Comparison of ENCODE assay signal across 8 cellular contexts in the genomic region with DNA sequence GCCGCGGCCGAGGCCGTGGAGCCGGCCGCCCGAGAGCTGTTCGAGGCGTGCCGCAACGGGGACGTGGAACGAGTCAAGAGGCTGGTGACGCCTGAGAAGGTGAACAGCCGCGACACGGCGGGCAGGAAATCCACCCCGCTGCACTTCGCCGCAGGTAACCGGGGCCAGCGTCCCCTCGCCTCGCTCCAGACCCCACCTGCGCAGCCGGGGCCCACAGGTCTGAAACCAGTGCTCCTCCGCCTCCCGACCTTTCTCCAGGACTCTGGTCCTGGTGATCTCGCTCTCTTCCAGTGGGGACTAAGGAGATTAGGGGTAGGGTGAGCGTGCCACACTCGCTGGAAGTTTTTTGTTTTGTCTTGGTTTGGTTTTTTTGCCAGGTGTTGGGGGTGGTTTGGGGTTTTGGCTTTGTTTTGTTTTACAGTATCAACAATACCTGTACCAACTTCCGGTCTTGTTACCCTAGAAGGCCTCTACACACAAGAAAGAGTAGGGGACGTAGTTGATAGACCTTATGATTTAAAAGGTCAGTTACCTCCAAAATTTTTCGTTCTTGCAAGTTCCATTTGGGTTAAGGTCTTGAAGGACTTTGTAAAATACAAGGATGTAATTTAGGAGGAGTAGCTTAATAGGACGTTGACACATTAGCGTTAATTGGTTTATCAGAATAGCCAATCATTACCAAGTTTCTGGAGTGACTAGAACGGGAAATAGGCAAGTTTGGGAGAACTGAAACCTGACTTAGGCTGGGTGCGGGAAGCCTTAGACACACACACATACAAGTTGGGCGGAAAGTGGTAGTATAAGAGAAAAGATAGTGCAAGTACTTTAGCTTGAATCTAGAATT. TPM values are rescaled to one million over a fixed set of nuclear protein-coding genes. Genes with fewer than 3 reads are reported as not detected.
DNase-seq lines count a peak whose midpoint lies in the region; ATAC-seq, FAIRE-seq and TF ChIP-seq lines count a peak whose summit lies in the region.

No MANE protein-coding gene starts in this region.

- peak; percentile 64 for ATAC-seq in mucosa of descending colon

- peak overlapping the region; percentile 60 for H2AFZ ChIP-seq in endothelial cell of umbilical vein (ENCODE audit: low read depth, low read length)

- no peaks in the 10 kb centered on the region for H3K27me3 Mint-ChIP-seq in HFFc6 (ENCODE audit: insufficient read depth)
- H3K27me3 Mint-ChIP-seq in activated CD4-positive, alpha-beta T cell treated with anti-CD3 and anti-CD28 coated beads, Interleukin-2, amount 10 ng/mL, durations not matched to agents 7 days and 5 days, result no peaks in the 10 kb centered on the region

- H3K4me1 Mint-ChIP-seq in HFFc6 (ENCODE audit: low read depth), result peaks cover 44% of the 10 kb centered on the region
- H3K4me1 Mint-ChIP-seq in activated CD4-positive, alpha-beta T cell treated with anti-CD3 and anti-CD28 coated beads, Interleukin-2, amount 10 ng/mL, durations not matched to agents 7 days and 5 days, result peaks cover 61% of the 10 kb centered on the region

- H4K20me1 ChIP-seq in endothelial cell of umbilical vein (replicated peaks; ENCODE audit: control insufficient read depth, extremely low read depth, insufficient read depth, low read length), result no peaks in the 10 kb centered on the region

- H3K4me3 ChIP-seq in endothelial cell of umbilical vein (replicated peaks in 1 of 3; ENCODE audit: insufficient read depth in 1 of 3, low read depth in 1 of 3, low read length in 3 of 3) (peak overlapping the region; percentile 89 to 97 (median 89)), mucosa of descending colon (peak overlapping the region; percentile 92), subcutaneous abdominal adipose tissue (ENCODE audit: low read depth in 1 of 5, low read length in 5 of 5) (peak overlapping the region; percentile 94 to 99 (median 97))

- peak overlapping the region; percentile 83 for H3K4me2 ChIP-seq in endothelial cell of umbilical vein (ENCODE audit: insufficient read depth, low read length)

- H3K36me3 Mint-ChIP-seq in HFFc6 (ENCODE audit: low read depth), result peaks cover 16% of the 10 kb centered on the region
- peaks cover 42% of the 10 kb centered on the region for H3K36me3 Mint-ChIP-seq in activated CD4-positive, alpha-beta T cell treated with anti-CD3 and anti-CD28 coated beads, Interleukin-2, amount 10 ng/mL, durations not matched to agents 7 days and 5 days (ENCODE audit: low read depth)

- TF ChIP-seq CTCF in HFFc6 (IDR thresholded peaks at IDR 0.05) (no peak), endothelial cell of umbilical vein (IDR thresholded peaks at IDR 0.05; ENCODE audit: extremely low read depth in 1 of 2, insufficient read depth in 1 of 2, low read depth in 1 of 2, low read length in 2 of 2) (no peak), mucosa of descending colon (IDR thresholded peaks at IDR 0.05) (no peak)

- no peaks in the 10 kb centered on the region for H3K9me3 Mint-ChIP-seq in HFFc6
- H3K9me3 Mint-ChIP-seq in activated CD4-positive, alpha-beta T cell treated with anti-CD3 and anti-CD28 coated beads, Interleukin-2, amount 10 ng/mL, durations not matched to agents 7 days and 5 days, result no peaks in the 10 kb centered on the region

- POLR2A ChIA-PET in activated CD4-positive, alpha-beta T cell treated with anti-CD3 and anti-CD28 coated beads, Interleukin-2, amount 10 ng/mL, durations not matched to agents 7 days and 5 days (lab: Charles Lee), result interaction anchor here (0.7 kb wide), 1 partner anchor 114 kb away, joined by 3 read pairs; no protein-coding TSS in a partner anchor
- POLR2A ChIA-PET in endothelial cell of umbilical vein (lab: Charles Lee), result no interaction called here

- H3K36me3 ChIP-seq in endothelial cell of umbilical vein (ENCODE audit: control insufficient read depth in 2 of 2, extremely low read depth in 1 of 2, insufficient read depth in 2 of 2, low read length in 2 of 2) (peaks cover 0 to 2% of the 10 kb centered on the region in 2 experiments), mucosa of descending colon (ENCODE audit: low read depth) (no peaks in the 10 kb centered on the region), subcutaneous abdominal adipose tissue (ENCODE audit: control insufficient read depth in 5 of 5, insufficient read depth in 5 of 5, low read length in 5 of 5) (peaks cover 0 to 2% (median 0%) of the 10 kb centered on the region in 5 donors)

- H3K79me2 ChIP-seq in endothelial cell of umbilical vein (ENCODE audit: control insufficient read depth, insufficient read depth, low read length), result peaks cover 54% of the 10 kb centered on the region

- CTCF ChIA-PET in activated CD4-positive, alpha-beta T cell treated with anti-CD3 and anti-CD28 coated beads, Interleukin-2, amount 10 ng/mL, durations not matched to agents 7 days and 5 days (lab: Charles Lee), result interaction anchor here (1.1 to 1.5 kb wide), 4 partner anchors 9 to 126 kb away, joined by 3 to 5 read pairs (median 3); no protein-coding TSS in a partner anchor
- CTCF ChIA-PET in endothelial cell of umbilical vein (lab: Charles Lee), result interaction anchor here (0.6 to 2.5 kb wide), 9 partner anchors 9 to 421 kb away, joined by 3 to 7 read pairs (median 3); a partner anchor contains a TSS

- peak overlapping the region; percentile 79 for H3K27ac Mint-ChIP-seq in HFFc6
- H3K27ac Mint-ChIP-seq in activated CD4-positive, alpha-beta T cell treated with anti-CD3 and anti-CD28 coated beads, Interleukin-2, amount 10 ng/mL, durations not matched to agents 7 days and 5 days, result peak overlapping the region; percentile 99

- intact Hi-C loops in endothelial cell of umbilical vein (cut with micrococcal nuclease), result loop anchor here (1.0 to 10.0 kb wide), 4 partner anchors 88 to 924 kb away; a partner anchor contains a TSS
- intact Hi-C loops in mucosa of descending colon (cut with DNase I, micrococcal nuclease), result no loop called here

- H3K27me3 ChIP-seq in endothelial cell of umbilical vein (ENCODE audit: control insufficient read depth in 2 of 2, insufficient read depth in 2 of 2, low read length in 2 of 2) (no peaks in the 10 kb centered on the region), subcutaneous abdominal adipose tissue (ENCODE audit: control insufficient read depth in 5 of 5, insufficient read depth in 4 of 5, low read length in 5 of 5) (no peaks in the 10 kb centered on the region)

- H3K9me3 ChIP-seq in endothelial cell of umbilical vein (replicated peaks; ENCODE audit: control insufficient read depth, insufficient read depth, low read length), result no peaks in the 10 kb centered on the region
- H3K9me3 ChIP-seq in mucosa of descending colon, result no peaks in the 10 kb centered on the region
- H3K9me3 ChIP-seq in subcutaneous abdominal adipose tissue (ENCODE audit: control insufficient read depth in 5 of 5, low read length in 5 of 5), result no peaks in the 10 kb centered on the region

- peak overlapping the region; percentile 91 for H3K4me3 Mint-ChIP-seq in HFFc6
- H3K4me3 Mint-ChIP-seq in activated CD4-positive, alpha-beta T cell treated with anti-CD3 and anti-CD28 coated beads, Interleukin-2, amount 10 ng/mL, durations not matched to agents 7 days and 5 days, result peak overlapping the region; percentile 98

- BruUV-seq in endothelial cell of umbilical vein (replicated peaks; lab: Mats Ljungman, UMichigan), result no TSS peak

- H3K27ac ChIP-seq in endothelial cell of umbilical vein (ENCODE audit: insufficient read depth, low read depth, low read length) (peak overlapping the region; percentile 54), subcutaneous abdominal adipose tissue (ENCODE audit: low read depth, low read length) (peak overlapping the region; percentile 91)

- peak; percentile 18 for FAIRE-seq in endothelial cell of umbilical vein (lab: Jason Lieb, UNC)

- no peak for TF ChIP-seq POLR2A in endothelial cell of umbilical vein (IDR thresholded peaks at IDR 0.05; ENCODE audit: low read depth, low read length)

- no peaks in the 10 kb centered on the region for H3K9me1 ChIP-seq in endothelial cell of umbilical vein (replicated peaks; ENCODE audit: control insufficient read depth, extremely low read depth, insufficient read depth, low read length)

- DNase-seq in activated CD8-positive, alpha-beta memory T cell treated with anti-CD3 and anti-CD28 coated beads for 1 hour (ENCODE audit: extremely low read depth in 1 of 2, low read depth in 1 of 2), result peak; percentile 22 to 33
- DNase-seq in activated CD8-positive, alpha-beta memory T cell treated with anti-CD3 and anti-CD28 coated beads for 24 hours, result no peak
- DNase-seq in HFFc6, result peak; percentile 19
- DNase-seq in MV-4-11 (lab: John Stamatoyannopoulos, UW), result peak; percentile 91
- DNase-seq in activated CD4-positive, alpha-beta T cell treated with anti-CD3 and anti-CD28 coated beads, Interleukin-2, amount 10 ng/mL, durations not matched to agents 7 days and 5 days, result peak; percentile 62
- peak; percentile 65 for DNase-seq in endothelial cell of umbilical vein (ENCODE audit: low read depth, low spot score)
- peak in 2 of 3 donors; percentile 43 to 77 for DNase-seq in mucosa of descending colon

- dilution Hi-C loops in endothelial cell of umbilical vein (cut with MboI; ENCODE audit: extremely low pct_ligation_motif_present, low sequenced_read_pairs), result no loop called here

- peaks cover 24% of the 10 kb centered on the region for H3K4me1 ChIP-seq in endothelial cell of umbilical vein (ENCODE audit: control insufficient read depth, extremely low read depth, insufficient read depth, low read length)
- H3K4me1 ChIP-seq in mucosa of descending colon (ENCODE audit: low read depth), result peaks cover 26% of the 10 kb centered on the region
- H3K4me1 ChIP-seq in subcutaneous abdominal adipose tissue (ENCODE audit: control insufficient read depth in 5 of 5, insufficient read depth in 5 of 5, low read length in 5 of 5), result peaks cover 0 to 41% (median 31%) of the 10 kb centered on the region in 5 donors

- H3K9ac ChIP-seq in endothelial cell of umbilical vein (replicated peaks; ENCODE audit: extremely low read depth, insufficient read depth, low read length) (peak overlapping the region; percentile 85), subcutaneous abdominal adipose tissue (ENCODE audit: low read length in 5 of 5) (peak overlapping the region; percentile 91 to 99 (median 98))

RNA-seq across cellular contexts. Expression of a gene that starts 0.7 kb away (rescaled TPM):
- 10 to 100 TPM; 31.2 to 36.3 (median 34.7) TPM for total RNA-seq in HFFc6 (2021; fragmentation: NEBNext Ultra II Directional; extraction: Animal tissue kit (Norgen Biotek cat#: 25700))
- 10 to 100 TPM; 33.8 to 36.3 TPM for total RNA-seq in activated CD4-positive, alpha-beta T cell treated with anti-CD3 and anti-CD28 coated beads, Interleukin-2, amount 10 ng/mL, durations not matched to agents 7 days and 5 days
- total RNA-seq in endothelial cell of umbilical vein (33.3 and 34.0 TPM in 2 replicates), mucosa of descending colon (10 to 100 TPM; 26.0 to 39.9 (median 26.4) TPM)
- polyA plus RNA-seq in endothelial cell of umbilical vein, result 10.9 and 13.6 TPM in 2 replicates
- polyA plus RNA-seq in endothelial cell of umbilical vein (2011; cell fraction: cytosol; rRNA removed), result 11.0 and 12.8 TPM in 2 replicates
- polyA plus RNA-seq in endothelial cell of umbilical vein (2011; cell fraction: nucleus; rRNA removed), result 31.7 and 37.5 TPM in 2 replicates
- polyA plus RNA-seq in endothelial cell of umbilical vein (2012), result 26.2 and 32.7 TPM in 2 replicates
- 40.5 and 41.5 TPM in 2 replicates for polyA minus RNA-seq in endothelial cell of umbilical vein
- polyA minus RNA-seq in endothelial cell of umbilical vein (2011; cell fraction: cytosol; rRNA and poly(A)+ RNA removed), result 25.6 TPM
- polyA minus RNA-seq in endothelial cell of umbilical vein (2011; cell fraction: nucleus; rRNA and poly(A)+ RNA removed), result 25.4 and 34.3 TPM in 2 replicates
